In the genomic region with DNA sequence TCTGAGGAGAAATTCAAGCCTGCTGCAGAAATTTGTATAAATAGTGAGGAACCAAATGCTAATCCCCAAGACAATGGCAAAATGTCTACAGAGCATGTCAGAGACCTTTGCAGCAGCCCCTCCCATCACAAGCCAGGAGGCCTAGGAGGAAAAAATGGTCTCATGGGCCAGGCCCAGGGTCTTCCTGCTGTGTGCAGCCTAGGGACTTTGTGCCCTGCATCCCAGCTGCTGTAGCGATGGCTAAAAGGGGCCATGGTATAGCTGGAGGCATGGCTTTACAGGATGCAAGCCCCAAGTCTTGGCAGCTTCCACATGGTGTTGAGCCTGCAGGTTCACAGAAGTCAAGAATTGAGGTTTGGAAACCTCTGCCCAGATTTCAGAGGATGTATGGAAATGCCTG, we compare ENCODE assay signal across 27 cellular contexts.
"Had no signal": no experiment of that assay in that cellular context is flagged by ENCODE, and none has a peak within 500 bp of the region (broad histone marks: within the 10 kb centered on the region; RNA-seq: fewer than 3 reads in every experiment).

No MANE protein-coding gene starts in this region.

- H3K4me1 ChIP-seq: stomach, suprapubic skin, testis, thyroid gland, tibial nerve, transverse colon, uterus, vagina had no signal

- H3K36me3 ChIP-seq: stomach, suprapubic skin, thoracic aorta, thyroid gland, tibial artery, tibial nerve, transverse colon, upper lobe of left lung, upper lobe of right lung, uterus, vagina had no signal

- ATAC-seq: stimulated activated effector memory CD8-positive, alpha-beta T cell treated with anti-CD3 and anti-CD28 coated beads, Interleukin-12 subunit alpha, Interleukin-12 subunit beta, amount 100 ng/mL, for 72 hours; stimulated activated memory B cell treated with anti-CD40 and anti-IgM and Interleukin-4, amounts not matched to agents 10 μg/mL and 1 μg/mL and 100 μg/mL, for 72 hours; stimulated activated naive B cell treated with anti-CD40 and anti-IgM and Interleukin-4, amounts not matched to agents 10 μg/mL and 1 μg/mL and 100 μg/mL, for 72 hours; stimulated activated naive CD8-positive, alpha-beta T cell treated with anti-CD3 and anti-CD28 coated beads, Interleukin-15, amount 100 ng/mL, for 72 hours; stimulated activated naive CD8-positive, alpha-beta T cell treated with anti-CD3 and anti-CD28 coated beads, Interleukin-15, Interleukin-2, amounts not matched to agents 100 U/mL and 50 U/mL, for 24 hours; upper lobe of right lung had no signal

- H3K4me3 ChIP-seq: stomach, suprapubic skin, testis, thoracic aorta, thyroid gland, tibial artery, tibial nerve, transverse colon, upper lobe of left lung, upper lobe of right lung, uterus, vagina had no signal

- FAIRE-seq: urothelium cell line had no signal

- H3K9me3 ChIP-seq: suprapubic skin, testis, thoracic aorta, thyroid gland, upper lobe of right lung, uterus, vagina had no signal

- DNase-seq: stimulated activated CD4-positive, alpha-beta T cell treated with anti-CD3 and anti-CD28 coated beads, Interleukin-2, amount 100 ng/mL, for 48 hours; stimulated activated CD4-positive, alpha-beta T cell treated with anti-CD3 and anti-CD28 coated beads, Interleukin-4, amount 100 ng/mL, for 1 hour; stimulated activated CD4-positive, alpha-beta T cell treated with anti-CD3 and anti-CD28 coated beads, Interleukin-4, amount 100 ng/mL, for 24 hours; stimulated activated CD4-positive, alpha-beta T cell treated with anti-CD3 and anti-CD28 coated beads, Interleukin-4, amount 100 ng/mL, for 4 hours; stimulated activated CD8-positive, alpha-beta memory T cell treated with anti-CD3 and anti-CD28 coated beads, Interleukin-4, amount 100 ng/mL, for 48 hours; stimulated activated naive B cell treated with anti-CD40 and anti-IgM and Interleukin-4, amounts not matched to agents 10 μg/mL and 1 μg/mL and 100 μg/mL, for 72 hours; stimulated activated naive CD4-positive, alpha-beta T cell; stimulated activated naive CD4-positive, alpha-beta T cell treated with Interleukin-2 at 50 U/mL for 16 hours; stimulated activated naive CD8-positive, alpha-beta T cell treated with anti-CD3 and anti-CD28 coated beads, Interleukin-15, amount 100 ng/mL, for 72 hours; stimulated activated naive CD8-positive, alpha-beta T cell treated with anti-CD3 and anti-CD28 coated beads, Interleukin-15, Interleukin-2, amounts not matched to agents 100 U/mL and 50 U/mL, for 24 hours; stomach; substantia nigra; testis; thyroid gland; tibial artery; transverse colon; trophoblast cell; upper lobe of left lung; upper lobe of right lung; uterus had no signal

- H3K27ac ChIP-seq: stomach, suprapubic skin, testis, thoracic aorta, thyroid gland, tibial artery, tibial nerve, transverse colon, upper lobe of left lung, upper lobe of right lung, uterus, vagina had no signal
